Comparison of ENCODE assay signal across 8 cellular contexts in the genomic region with DNA sequence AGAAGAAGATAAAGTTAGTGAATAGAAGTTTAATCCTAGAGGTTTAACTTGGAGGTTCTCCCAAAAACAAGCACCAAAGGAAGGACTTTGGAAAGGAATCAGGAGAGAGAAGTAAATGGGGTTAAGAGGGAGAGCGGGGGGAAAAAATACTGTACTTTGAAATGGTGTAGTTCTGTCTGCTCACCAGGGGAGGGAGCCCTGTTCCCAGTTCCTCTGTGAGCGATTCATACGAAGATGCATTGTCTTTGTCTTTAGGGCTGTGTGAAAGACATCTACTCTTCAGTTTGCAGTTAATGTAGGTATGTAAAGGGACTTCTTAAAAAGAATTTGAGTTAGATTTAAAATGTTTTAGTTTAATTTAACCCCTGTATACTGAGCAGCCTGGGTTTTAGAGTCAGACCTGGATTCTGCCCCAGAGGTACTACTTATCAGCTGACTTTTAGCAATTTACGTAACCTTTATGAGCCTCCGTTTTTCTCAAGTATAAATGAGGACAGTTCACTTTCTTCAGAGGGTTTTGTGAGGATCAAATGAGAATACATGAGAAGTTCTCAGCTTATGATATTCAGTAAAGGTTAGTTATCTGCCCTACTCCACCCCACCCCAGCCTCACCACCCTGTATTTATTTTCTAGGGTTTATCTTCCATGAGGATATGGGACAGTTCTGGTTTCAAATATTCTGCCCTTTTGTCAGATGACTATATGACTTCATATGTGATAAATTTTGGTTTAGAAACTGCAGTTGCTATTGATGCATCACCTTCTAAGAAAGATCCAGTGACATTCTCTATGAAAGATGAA.
DNase-seq lines count a peak whose midpoint lies in the region; ATAC-seq, FAIRE-seq and TF ChIP-seq lines count a peak whose summit lies in the region.

No MANE protein-coding gene starts in this region.

- H3K4me1 Mint-ChIP-seq in memory B cell, result no peaks in the 10 kb centered on the region

- peak overlapping the region; percentile 37 for H3K4me2 ChIP-seq in A549

- TF ChIP-seq CTCF in A549 (IDR thresholded peaks at IDR 0.05), result peak; percentile 97

- peak; percentile 92 to 97 for ATAC-seq in A549
- ATAC-seq in GM18499 (IDR thresholded peaks at IDR 0.05; ENCODE audit: insufficient read depth, unreplicated experiment), result peak; percentile 81
- ATAC-seq in HG03342 (IDR thresholded peaks at IDR 0.05; ENCODE audit: unreplicated experiment), result peak; percentile 70
- peak; percentile 82 for ATAC-seq in memory B cell (ENCODE audit: low read depth)

- H3K27ac ChIP-seq in A549, result peak overlapping the region; percentile 4 to 46; a peak in 2 of 6 replicates

- 34% methylated on average over 5 of the region's 5 CpGs for WGBS in A549 (ENCODE audit: missing lambda C conversion rate)

- peak; percentile 65 to 74 for DNase-seq in A549 (ENCODE audit: low read depth in 1 of 2, low spot score in 1 of 2)
- peak; percentile 51 for DNase-seq in NCI-H526 treated with DMSO at 0.1 percent for 48 hours (lab: John Stamatoyannopoulos, UW)
- peak; percentile 54 for DNase-seq in activated CD4-positive, alpha-beta T cell treated with anti-CD3 and anti-CD28 coated beads, Interleukin-2, amount 50 U/mL, for 1 hour
- peak; percentile 55 for DNase-seq in ecto neural progenitor cell (ENCODE audit: low spot score)
- peak; percentile 56 to 63 for DNase-seq in memory B cell (ENCODE audit: low spot score in 2 of 2)
- peak; percentile 35 for DNase-seq in stimulated activated CD8-positive, alpha-beta memory T cell treated with anti-CD3 and anti-CD28 coated beads, Interleukin-7, amount 100 ng/mL, for 24 hours (ENCODE audit: low read depth)

- peak; percentile 77 for FAIRE-seq in A549 (lab: Jason Lieb, UNC)

- no peak for TF ChIP-seq EP300 in A549 (IDR thresholded peaks at IDR 0.05)

- H3K9me3 ChIP-seq in A549, result 0 out of 3 replicates have a peak, but pooled peaks cover 2% of the 10 kb centered on the region

- POLR2A ChIA-PET in A549 (lab: Yijun Ruan, JAX), result no interaction called here

- H3K27ac Mint-ChIP-seq in memory B cell, result no peak overlapping the region

- no peak overlapping the region for H3K4me3 ChIP-seq in A549

- no peaks in the 10 kb centered on the region for H3K36me3 Mint-ChIP-seq in memory B cell

- TF ChIP-seq POLR2A in A549 (IDR thresholded peaks at IDR 0.05; ENCODE audit: low read length), result no peak

- peak; percentile 94 to 96 for TF ChIP-seq RAD21 in A549 (conservative IDR thresholded peaks at IDR 0.05 in 1 of 2, IDR thresholded peaks at IDR 0.05 in 1 of 2)

- peaks cover 4% of the 10 kb centered on the region for H3K27me3 Mint-ChIP-seq in memory B cell

- CTCF ChIA-PET in A549 (lab: Yijun Ruan, JAX), result interaction anchor here (0.6 to 7.6 kb wide), 48 partner anchors 9 to 326 kb away, joined by 3 to 173 read pairs (median 6); partner anchors contain the start of gene DEGS2

- peaks cover 23% of the 10 kb centered on the region for H3K4me1 ChIP-seq in A549

- no peak overlapping the region for H3K4me3 Mint-ChIP-seq in memory B cell

- no peaks in the 10 kb centered on the region for H3K9me3 Mint-ChIP-seq in memory B cell

TF ChIP-seq in A549, 52 proteins besides CTCF, POLR2A, EP300 and RAD21:
- peak; percentile 97 for TF ChIP-seq SMC3 (IDR thresholded peaks at IDR 0.05)
- no peak for TF ChIP-seq ESRRA (IDR thresholded peaks at IDR 0.05; ENCODE audit: borderline replicate concordance, low read length)
- TF ChIP-seq HDAC2 (IDR thresholded peaks at IDR 0.05), result no peak
